29 cellular contexts compared by ENCODE assay signal in genomic region chr18:41324020-41324791, GRCh38.
DNase-seq lines count a peak whose midpoint lies in the region; ATAC-seq, FAIRE-seq and TF ChIP-seq lines count a peak whose summit lies in the region.
"Had no signal": no experiment of that assay in that cellular context is flagged by ENCODE, and none has a peak within 500 bp of the region (broad histone marks: within the 10 kb centered on the region; RNA-seq: fewer than 3 reads in every experiment).

No MANE protein-coding gene starts in this region.

- H3K4me2 ChIP-seq in astrocyte (ENCODE audit: low read length), result peak overlapping the region; percentile 18
- H3K4me2 ChIP-seq: A549, SK-N-SH had no signal

- H3K27me3 Mint-ChIP-seq in astrocyte (ENCODE audit: low read depth, unreplicated experiment), result peaks cover 2% of the 10 kb centered on the region
- H3K27me3 Mint-ChIP-seq in stimulated activated naive B cell treated with anti-CD40 and anti-IgM and Interleukin-4, amounts not matched to agents 10 μg/mL and 1 μg/mL and 100 μg/mL, for 72 hours, result no peaks in the 10 kb centered on the region
- H3K27me3 Mint-ChIP-seq in activated T-helper 2 cell treated with anti-CD3 and anti-CD28 coated beads, Interferon-gamma antibody, Interleukin-2, Interleukin-4, amounts not matched to agents 10 μg/mL and 5 μg/mL and 100 μg/mL, durations not matched to agents 14 hours and 24 hours and 36 hours (ENCODE audit: low read depth), result no peaks in the 10 kb centered on the region
- H3K27me3 Mint-ChIP-seq: brain, IgD-negative memory B cell, T-helper 17 cell had no signal

- H3K4me3 ChIP-seq in astrocyte (ENCODE audit: insufficient read depth, low read depth, low read length), result no peak overlapping the region
- H3K4me3 ChIP-seq: A549, BLaER1, esophagus muscularis mucosa, MG63, stomach, transverse colon had no signal

- H4K20me1 ChIP-seq in astrocyte (ENCODE audit: insufficient read depth, low read length), result no peaks in the 10 kb centered on the region
- H4K20me1 ChIP-seq: BLaER1 had no signal

- no peak overlapping the region for H3K4me3 Mint-ChIP-seq in astrocyte (ENCODE audit: unreplicated experiment)
- no peak overlapping the region for H3K4me3 Mint-ChIP-seq in stimulated activated naive B cell treated with anti-CD40 and anti-IgM and Interleukin-4, amounts not matched to agents 10 μg/mL and 1 μg/mL and 100 μg/mL, for 72 hours
- no peak overlapping the region for H3K4me3 Mint-ChIP-seq in activated T-helper 2 cell treated with anti-CD3 and anti-CD28 coated beads, Interferon-gamma antibody, Interleukin-2, Interleukin-4, amounts not matched to agents 10 μg/mL and 5 μg/mL and 100 μg/mL, durations not matched to agents 14 hours and 24 hours and 36 hours (ENCODE audit: low read depth)
- H3K4me3 Mint-ChIP-seq: brain, IgD-negative memory B cell, neural crest cell, T-helper 17 cell had no signal

- no peak overlapping the region for H2AFZ ChIP-seq in astrocyte (ENCODE audit: low read depth, low read length)

- H3K9me3 ChIP-seq in astrocyte (ENCODE audit: insufficient read depth, low read depth, low read length), result peaks cover 3% of the 10 kb centered on the region
- H3K9me3 ChIP-seq: A549, esophagus muscularis mucosa, MG63, SK-N-SH, stomach, transverse colon had no signal

- H3K9me3 Mint-ChIP-seq in astrocyte (ENCODE audit: unreplicated experiment), result peaks cover 11% of the 10 kb centered on the region
- H3K9me3 Mint-ChIP-seq in stimulated activated naive B cell treated with anti-CD40 and anti-IgM and Interleukin-4, amounts not matched to agents 10 μg/mL and 1 μg/mL and 100 μg/mL, for 72 hours, result peaks cover 0 to 6% of the 10 kb centered on the region in 2 donors
- H3K9me3 Mint-ChIP-seq in activated T-helper 2 cell treated with anti-CD3 and anti-CD28 coated beads, Interferon-gamma antibody, Interleukin-2, Interleukin-4, amounts not matched to agents 10 μg/mL and 5 μg/mL and 100 μg/mL, durations not matched to agents 14 hours and 24 hours and 36 hours, result peaks cover 18% of the 10 kb centered on the region

- no peaks in the 10 kb centered on the region for H3K36me3 ChIP-seq in astrocyte (ENCODE audit: insufficient read depth, low read length)
- H3K36me3 ChIP-seq: BLaER1, esophagus muscularis mucosa, MG63, stomach, transverse colon had no signal

- intact Hi-C loops in activated T-helper 2 cell treated with anti-CD3 and anti-CD28 coated beads, Interferon-gamma antibody, Interleukin-2, Interleukin-4, amounts not matched to agents 10 μg/mL and 5 μg/mL and 100 μg/mL, durations not matched to agents 14 hours and 24 hours and 36 hours (cut with micrococcal nuclease), result no loop called here

- FAIRE-seq in astrocyte (lab: Jason Lieb, UNC), result no peak
- FAIRE-seq: A549, RCC 7860 had no signal

- H3K4me1 ChIP-seq in astrocyte (ENCODE audit: insufficient read depth, low read length), result peaks cover 15% of the 10 kb centered on the region
- H3K4me1 ChIP-seq: A549, esophagus muscularis mucosa, transverse colon had no signal

- H3K9ac ChIP-seq in astrocyte (ENCODE audit: low read length), result no peak overlapping the region
- H3K9ac ChIP-seq: BLaER1, SK-N-SH had no signal

- DNase-seq in A172 (ENCODE audit: low spot score) (peak; percentile 29), HT1080 (ENCODE audit: low read depth) (peak; percentile 8), astrocyte (ENCODE audit: low read depth) (peak; percentile 37), iris pigment epithelial cell (ENCODE audit: low read depth) (peak; percentile 5), NOMO-1 treated with dmso at 0.1 percent for 144 hours (lab: John Stamatoyannopoulos, UW; ENCODE audit: unreplicated experiment) (no peak), GM03348 (ENCODE audit: low spot score) (no peak)
- DNase-seq in stimulated activated naive B cell treated with anti-CD40 and anti-IgM and Interleukin-4, amounts not matched to agents 10 μg/mL and 1 μg/mL and 100 μg/mL, for 72 hours, result no peak
- DNase-seq in activated T-helper 2 cell treated with anti-CD3 and anti-CD28 coated beads, Interferon-gamma antibody, Interleukin-2, Interleukin-4, amounts not matched to agents 10 μg/mL and 5 μg/mL and 100 μg/mL, durations not matched to agents 14 hours and 24 hours and 36 hours (ENCODE audit: low spot score), result no peak
- DNase-seq: activated CD4-positive, alpha-beta T cell treated with anti-CD3 and anti-CD28 coated beads for 4 hours; activated CD8-positive, alpha-beta memory T cell treated with anti-CD3 and anti-CD28 coated beads for 24 hours; activated T-cell treated with anti-CD3 and anti-CD28 coated beads, Interleukin-2, amount 50 U/mL, for 1 hour; effector CD4-positive, alpha-beta T cell; kidney glomerular epithelial cell; NCI-H2081 treated with DMSO at 0.1 percent for 48 hours; posterior cingulate gyrus; SK-N-SH; stomach; T-helper 17 cell; transverse colon had no signal

- H3K36me3 Mint-ChIP-seq in astrocyte (ENCODE audit: low read depth, unreplicated experiment), result peaks cover 2% of the 10 kb centered on the region
- H3K36me3 Mint-ChIP-seq in stimulated activated naive B cell treated with anti-CD40 and anti-IgM and Interleukin-4, amounts not matched to agents 10 μg/mL and 1 μg/mL and 100 μg/mL, for 72 hours, result no peaks in the 10 kb centered on the region
- H3K36me3 Mint-ChIP-seq in activated T-helper 2 cell treated with anti-CD3 and anti-CD28 coated beads, Interferon-gamma antibody, Interleukin-2, Interleukin-4, amounts not matched to agents 10 μg/mL and 5 μg/mL and 100 μg/mL, durations not matched to agents 14 hours and 24 hours and 36 hours (ENCODE audit: low read depth), result no peaks in the 10 kb centered on the region
- H3K36me3 Mint-ChIP-seq: IgD-negative memory B cell had no signal

- TF ChIP-seq CTCF in astrocyte (IDR thresholded peaks at IDR 0.05; ENCODE audit: insufficient read depth, low read depth, low read length), result no peak

- no peaks in the 10 kb centered on the region for H3K27me3 ChIP-seq in astrocyte (ENCODE audit: insufficient read depth, low read length)
- H3K27me3 ChIP-seq: BLaER1, esophagus muscularis mucosa, MG63, stomach, transverse colon had no signal

- no peaks in the 10 kb centered on the region for H3K79me2 ChIP-seq in astrocyte (ENCODE audit: insufficient read depth, low read length)

- peak overlapping the region; percentile 20 for H3K27ac ChIP-seq in astrocyte (ENCODE audit: low read depth, low read length)
- H3K27ac ChIP-seq: A549, BLaER1, esophagus muscularis mucosa, transverse colon had no signal

- H3K4me1 Mint-ChIP-seq in astrocyte (ENCODE audit: low read depth, unreplicated experiment), result peaks cover 27% of the 10 kb centered on the region
- H3K4me1 Mint-ChIP-seq in stimulated activated naive B cell treated with anti-CD40 and anti-IgM and Interleukin-4, amounts not matched to agents 10 μg/mL and 1 μg/mL and 100 μg/mL, for 72 hours, result no peaks in the 10 kb centered on the region
- H3K4me1 Mint-ChIP-seq in activated T-helper 2 cell treated with anti-CD3 and anti-CD28 coated beads, Interferon-gamma antibody, Interleukin-2, Interleukin-4, amounts not matched to agents 10 μg/mL and 5 μg/mL and 100 μg/mL, durations not matched to agents 14 hours and 24 hours and 36 hours (ENCODE audit: low read depth), result no peaks in the 10 kb centered on the region
- H3K4me1 Mint-ChIP-seq: brain, IgD-negative memory B cell, T-helper 17 cell had no signal

- H3K27ac Mint-ChIP-seq in astrocyte (ENCODE audit: unreplicated experiment), result peak overlapping the region; percentile 56
- H3K27ac Mint-ChIP-seq in stimulated activated naive B cell treated with anti-CD40 and anti-IgM and Interleukin-4, amounts not matched to agents 10 μg/mL and 1 μg/mL and 100 μg/mL, for 72 hours, result no peak overlapping the region
- no peak overlapping the region for H3K27ac Mint-ChIP-seq in activated T-helper 2 cell treated with anti-CD3 and anti-CD28 coated beads, Interferon-gamma antibody, Interleukin-2, Interleukin-4, amounts not matched to agents 10 μg/mL and 5 μg/mL and 100 μg/mL, durations not matched to agents 14 hours and 24 hours and 36 hours
- H3K27ac Mint-ChIP-seq: brain, IgD-negative memory B cell, T-helper 17 cell had no signal

- ATAC-seq in stimulated activated naive B cell treated with anti-CD40 and anti-IgM and Interleukin-4, amounts not matched to agents 10 μg/mL and 1 μg/mL and 100 μg/mL, for 72 hours (replicated peaks), result no peak
- ATAC-seq: A549, HCT116, sciatic nerve, T-helper 17 cell had no signal

Comparison
In these comparisons a context has a peak if more than half of its experiments do, and no peak if none do; other contexts are left out.
1. DNase-seq: peak in A172 (single experiment), HT1080 (single experiment), astrocyte (single experiment) and iris pigment epithelial cell (single experiment); none in stimulated activated naive B cell treated with anti-CD40 and anti-IgM and Interleukin-4, amounts not matched to agents 10 μg/mL and 1 μg/mL and 100 μg/mL, for 72 hours (single experiment), NOMO-1 treated with dmso at 0.1 percent for 144 hours (single experiment), activated T-helper 2 cell treated with anti-CD3 and anti-CD28 coated beads, Interferon-gamma antibody, Interleukin-2, Interleukin-4, amounts not matched to agents 10 μg/mL and 5 μg/mL and 100 μg/mL, durations not matched to agents 14 hours and 24 hours and 36 hours (single experiment) and GM03348 (single experiment).